Comparison of ENCODE assay signal across 8 cellular contexts in the genomic region with DNA sequence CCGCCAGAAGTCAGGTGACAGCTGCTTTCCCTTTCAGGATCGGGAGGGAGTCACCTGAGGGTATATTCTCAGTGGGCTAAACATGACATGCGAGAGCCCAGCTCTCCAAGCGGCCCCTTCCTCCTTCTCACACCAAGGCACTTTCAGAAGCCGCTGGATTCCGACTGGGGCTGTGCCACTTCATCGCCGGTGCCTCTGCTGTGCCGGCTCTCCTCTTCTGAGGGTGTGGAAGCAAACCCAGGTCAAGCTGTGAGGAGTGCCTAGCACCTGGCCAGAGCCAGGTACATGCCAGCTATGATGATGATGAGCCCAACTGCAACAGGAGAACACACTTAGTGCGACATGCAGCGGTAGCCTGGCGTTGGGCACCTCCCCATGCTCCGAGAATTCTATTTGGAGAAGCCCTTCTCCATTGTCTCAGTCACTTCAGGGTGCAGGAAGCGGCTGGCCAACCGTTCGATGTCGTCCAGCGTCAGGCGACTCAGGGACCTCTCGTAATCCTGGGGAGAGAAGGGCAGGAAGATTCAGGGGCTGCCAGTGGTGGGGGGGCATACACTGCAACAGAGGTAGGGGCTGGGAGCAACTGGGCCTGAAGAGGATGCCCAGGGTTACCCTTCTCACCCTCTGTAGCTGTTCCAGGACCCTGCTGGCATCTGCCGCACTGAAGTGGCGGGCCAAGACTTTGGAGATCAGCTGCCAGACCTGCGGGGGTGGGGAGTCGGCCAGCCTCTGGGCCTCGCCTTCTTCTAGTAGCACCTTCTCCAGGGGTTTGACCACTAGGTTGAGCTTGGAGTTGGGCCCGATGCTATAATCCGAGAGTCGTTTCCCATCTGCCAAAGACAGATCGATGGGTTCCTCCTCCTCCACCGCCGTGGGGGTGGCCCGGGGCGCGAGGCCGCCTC.
DNase-seq lines count a peak whose midpoint lies in the region; ATAC-seq and TF ChIP-seq lines count a peak whose summit lies in the region.

No MANE protein-coding gene starts in this region.

- no peak overlapping the region for H3K27ac ChIP-seq in HUES48 (ENCODE audit: low read depth, low read length)
- peak overlapping the region; percentile 58 for H3K27ac ChIP-seq in muscle layer of colon (ENCODE audit: low read depth, low read length)

- no peaks in the 10 kb centered on the region for H3K27me3 ChIP-seq in HUES48 (ENCODE audit: control insufficient read depth, insufficient read depth, low read length)
- H3K27me3 ChIP-seq in muscle layer of colon (ENCODE audit: control insufficient read depth in 1 of 2, insufficient read depth in 2 of 2, low read length in 2 of 2): no peaks in the 10 kb centered on the region

- H3K4me3 ChIP-seq in AG09309 (ENCODE audit: control insufficient read depth, low read depth, low read length): peak overlapping the region; percentile 56
- peak overlapping the region; percentile 67 for H3K4me3 ChIP-seq in HUES48 (ENCODE audit: low read depth, low read length)
- peak overlapping the region; percentile 34 to 64 for H3K4me3 ChIP-seq in cardiac fibroblast (replicated peaks in 1 of 2; ENCODE audit: low read depth in 2 of 2, low read length in 2 of 2)
- peak overlapping the region; percentile 54 to 56 for H3K4me3 ChIP-seq in muscle layer of colon (ENCODE audit: low read depth in 1 of 2, low read length in 2 of 2)

- no peak for DNase-seq in AG09309 (ENCODE audit: low read depth)
- DNase-seq in cardiac fibroblast (ENCODE audit: low read depth in 2 of 2): peak in 1 of 2 donors; percentile 5
- no peak for DNase-seq in foreskin melanocyte
- DNase-seq in germinal center (ENCODE audit: low spot score): no peak
- no peak for DNase-seq in NCI-H510A treated with DMSO at 0.1 percent for 48 hours (lab: John Stamatoyannopoulos, UW)

- H3K36me3 ChIP-seq in HUES48 (ENCODE audit: control insufficient read depth, insufficient read depth, low read length): peaks cover 12% of the 10 kb centered on the region
- peaks cover 20% of the 10 kb centered on the region for H3K36me3 ChIP-seq in muscle layer of colon (ENCODE audit: insufficient read depth, low read length)

- H3K9me3 ChIP-seq in HUES48 (ENCODE audit: control insufficient read depth, insufficient read depth, low read length) (peaks cover 35% of the 10 kb centered on the region; the same call in 1 of the 2 replicates), muscle layer of colon (ENCODE audit: low read length) (no peaks in the 10 kb centered on the region)

- no peak for TF ChIP-seq CTCF in AG09309 (IDR thresholded peaks at IDR 0.05; ENCODE audit: control insufficient read depth, insufficient read depth, low read depth, low read length, missing control alignments)
- TF ChIP-seq CTCF in cardiac fibroblast (IDR thresholded peaks at IDR 0.05; ENCODE audit: low read depth, low read length): no peak

- no peak for ATAC-seq in HG02610 (IDR thresholded peaks at IDR 0.05; ENCODE audit: unreplicated experiment)

- H3K9ac ChIP-seq in HUES48 (ENCODE audit: low read depth, low read length) (no peak overlapping the region), muscle layer of colon (ENCODE audit: low read length) (peak overlapping the region; percentile 27)

- H3K4me1 ChIP-seq in HUES48 (ENCODE audit: control insufficient read depth, insufficient read depth, low read length): no peaks in the 10 kb centered on the region
- peaks cover 17% of the 10 kb centered on the region for H3K4me1 ChIP-seq in muscle layer of colon (ENCODE audit: insufficient read depth, low read length)
